ENCODE assay signal across 8 cellular contexts in the genomic region with DNA sequence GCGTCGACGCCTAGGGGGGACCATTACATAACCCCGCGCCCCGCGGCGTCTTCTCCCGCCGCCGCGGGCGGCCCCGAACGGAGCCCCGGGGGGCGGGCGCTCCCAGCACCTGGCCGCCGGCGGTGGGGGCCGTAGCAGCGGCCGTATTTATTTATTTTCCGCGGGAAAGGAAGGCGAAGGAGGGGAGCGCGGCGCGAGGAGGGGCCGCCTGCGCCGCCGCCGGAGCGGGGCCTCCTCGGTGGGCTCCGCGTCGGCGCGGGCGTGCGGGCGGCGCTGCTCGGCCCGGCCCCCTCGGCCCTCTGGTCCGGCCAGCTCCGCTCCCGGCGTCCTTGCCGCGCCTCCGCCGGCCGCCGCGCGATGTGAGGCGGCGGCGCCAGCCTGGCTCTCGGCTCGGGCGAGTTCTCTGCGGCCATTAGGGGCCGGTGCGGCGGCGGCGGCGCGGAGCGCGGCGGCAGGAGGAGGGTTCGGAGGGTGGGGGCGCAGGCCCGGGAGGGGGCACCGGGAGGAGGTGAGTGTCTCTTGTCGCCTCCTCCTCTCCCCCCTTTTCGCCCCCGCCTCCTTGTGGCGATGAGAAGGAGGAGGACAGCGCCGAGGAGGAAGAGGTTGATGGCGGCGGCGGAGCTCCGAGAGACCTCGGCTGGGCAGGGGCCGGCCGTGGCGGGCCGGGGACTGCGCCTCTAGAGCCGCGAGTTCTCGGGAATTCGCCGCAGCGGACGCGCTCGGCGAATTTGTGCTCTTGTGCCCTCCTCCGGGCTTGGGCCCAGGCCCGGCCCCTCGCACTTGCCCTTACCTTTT.
DNase-seq lines count a peak whose midpoint lies in the region; ATAC-seq lines count a peak whose summit lies in the region.

Gene EP300, plus strand, starts transcription at position 570 of the 795 bp plus-strand sequence. CDS start 413 bp downstream, outside the sequence.

- peak; percentile 64 for DNase-seq in SIG-M5 treated with dmso at 0.1 percent for 504 hours (lab: John Stamatoyannopoulos, UW; ENCODE audit: unreplicated experiment)
- DNase-seq in SIG-M5 (lab: John Stamatoyannopoulos, UW), result no peak
- DNase-seq in NCI-H2227 (lab: John Stamatoyannopoulos, UW; ENCODE audit: unreplicated experiment), result peak; percentile 69
- peak; percentile 86 for DNase-seq in activated CD4-positive, alpha-beta T cell treated with anti-CD3 and anti-CD28 coated beads for 48 hours
- DNase-seq in left kidney (ENCODE audit: low read depth, low spot score), result peak; percentile 95
- peak; percentile 81 to 84 for DNase-seq in stimulated activated CD4-positive, alpha-beta T cell treated with anti-CD3 and anti-CD28 coated beads, Interleukin-2, amount 100 ng/mL, for 24 hours

- peak within 1 kb of the TSS; percentile 100 for H3K27ac ChIP-seq in cingulate gyrus (ENCODE audit: low read depth, low read length)

- peak; percentile 38 for ATAC-seq in HG02870 (IDR thresholded peaks at IDR 0.05; ENCODE audit: unreplicated experiment)
